ENCODE assay signal across 5 cellular contexts in the genomic region with DNA sequence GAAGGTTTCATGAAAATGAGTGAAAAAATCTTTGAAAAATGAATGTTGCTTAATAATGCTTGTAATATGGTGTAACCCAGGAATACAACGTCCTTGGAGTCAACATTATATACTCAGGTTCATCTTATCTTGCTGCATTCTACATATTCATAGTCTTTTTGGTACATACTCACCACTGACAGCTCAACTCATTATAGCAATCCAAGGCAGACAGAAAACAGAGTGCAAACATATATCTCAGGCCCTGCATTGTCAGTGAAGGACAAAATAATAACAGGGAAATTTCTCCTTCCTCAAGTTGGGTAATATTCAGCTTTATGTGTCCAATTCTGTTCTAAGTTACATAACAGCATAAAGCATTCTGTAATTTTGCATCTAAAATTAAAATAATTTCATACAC.
"Had no signal": no experiment of that assay in that cellular context is flagged by ENCODE, and none has a peak within 500 bp of the region (broad histone marks: within the 10 kb centered on the region; RNA-seq: fewer than 3 reads in every experiment).

No MANE protein-coding gene starts in this region.

- H3K27ac ChIP-seq: HL-60 had no signal

- DNase-seq: IMR-90, KBM-7, KG1 had no signal

- H3K4me3 ChIP-seq: K562 had no signal
